ENCODE assay signal across 29 cellular contexts in genomic region chr10:644943-645334, GRCh38.
"Had no signal": no experiment of that assay in that cellular context is flagged by ENCODE, and none has a peak within 500 bp of the region (broad histone marks: within the 10 kb centered on the region; RNA-seq: fewer than 3 reads in every experiment).

No MANE protein-coding gene starts in this region.

- DNase-seq: activated B cell treated with CpG ODN at 0.5 μM for 24 hours; activated CD4-positive, alpha-beta T cell treated with anti-CD3 and anti-CD28 coated beads for 48 hours; activated CD4-positive, alpha-beta T cell treated with anti-CD3 and anti-CD28 coated beads, Interleukin-2, amount 50 U/mL, for 1 hour; activated CD4-positive, alpha-beta T cell treated with anti-CD3 and anti-CD28 coated beads, Interleukin-2, amount 50 U/mL, for 48 hours; activated CD8-positive, alpha-beta memory T cell treated with anti-CD3 and anti-CD28 coated beads, Interleukin-2, amount 10 ng/mL, durations not matched to agents 7 days and 5 days; activated CD8-positive, alpha-beta memory T cell treated with anti-CD3 and anti-CD28 coated beads, Interleukin-2, amount 50 U/mL, for 4 hours; activated CD8-positive, alpha-beta T cell treated with anti-CD3 and anti-CD28 coated beads, Interleukin-2, amount 10 ng/mL, durations not matched to agents 7 days and 5 days; activated effector memory CD4-positive, alpha-beta T cell treated with anti-CD3 and anti-CD28 coated beads, Interleukin-2, amount 50 U/mL, for 16 hours; activated naive CD4-positive, alpha-beta T cell treated with anti-CD3 and anti-CD28 coated beads for 36 hours; activated naive CD8-positive, alpha-beta T cell treated with anti-CD3 and anti-CD28 coated beads for 36 hours; activated naive CD8-positive, alpha-beta T cell treated with anti-CD3 and anti-CD28 coated beads, Interleukin-2, amount 50 U/mL, for 24 hours; activated T-cell treated with anti-CD3 and anti-CD28 coated beads, Interleukin-2, amount 50 U/mL, for 1 hour; activated T-cell treated with anti-CD3 and anti-CD28 coated beads, Interleukin-2, amount 50 U/mL, for 48 hours; adrenal gland; amygdala; aorta; central memory CD4-positive, alpha-beta T cell; cerebellar nuclear complex; colonic mucosa; effector CD8-positive, alpha-beta T cell; esophagus squamous epithelium; foreskin melanocyte; T-helper 2 cell; WERI-Rb-1 had no signal

- ATAC-seq: activated CD4-positive, CD25-positive, alpha-beta regulatory T cell treated with anti-CD3 and anti-CD28 coated beads, Interleukin-2, amount 50 U/mL, for 24 hours; activated CD8-positive, alpha-beta memory T cell treated with anti-CD3 and anti-CD28 coated beads, Interleukin-2, amount 10 ng/mL, durations not matched to agents 7 days and 5 days; activated CD8-positive, alpha-beta T cell treated with anti-CD3 and anti-CD28 coated beads, Interleukin-2, amount 10 ng/mL, durations not matched to agents 7 days and 5 days; activated naive CD8-positive, alpha-beta T cell treated with anti-CD3 and anti-CD28 coated beads, Interleukin-2, amount 50 U/mL, for 24 hours; body of pancreas had no signal

- H3K36me3 ChIP-seq: adrenal gland, colonic mucosa, esophagus squamous epithelium, WERI-Rb-1 had no signal

- H3K9me3 ChIP-seq: colonic mucosa had no signal

- FAIRE-seq: endometrium had no signal

- H3K27ac ChIP-seq: adrenal gland, body of pancreas, colonic mucosa, epithelial cell of prostate, WERI-Rb-1 had no signal

- H3K4me1 ChIP-seq: adrenal gland, colonic mucosa had no signal

- H3K27me3 ChIP-seq: adrenal gland, body of pancreas, colonic mucosa, esophagus squamous epithelium, gastroesophageal sphincter had no signal

- H3K4me3 ChIP-seq: adrenal gland, body of pancreas, colonic mucosa, esophagus squamous epithelium, gastroesophageal sphincter had no signal
